ENCODE assay signal across 16 cellular contexts in genomic region chr18:49206717-49207116, GRCh38.
DNase-seq lines count a peak whose midpoint lies in the region; ATAC-seq and TF ChIP-seq lines count a peak whose summit lies in the region.
"Had no signal": no experiment of that assay in that cellular context is flagged by ENCODE, and none has a peak within 500 bp of the region (broad histone marks: within the 10 kb centered on the region; RNA-seq: fewer than 3 reads in every experiment).

No MANE protein-coding gene starts in this region.

- peak overlapping the region; percentile 13 for H3K4me2 ChIP-seq in GM23248 (ENCODE audit: unreplicated experiment)

- in situ Hi-C loops in GM23248 (cut with MboI), result no loop called here

- TF ChIP-seq CTCF in fibroblast of the aortic adventitia (IDR thresholded peaks at IDR 0.05; ENCODE audit: insufficient read depth, low read length) (peak; percentile 27), gastroesophageal sphincter (IDR thresholded peaks at IDR 0.05) (no peak)

- H3F3A ChIP-seq in GM23248 (ENCODE audit: insufficient read depth), result no peaks in the 10 kb centered on the region

- H3K27me3 ChIP-seq in GM23248 (replicated peaks; ENCODE audit: insufficient read depth) (no peaks in the 10 kb centered on the region), gastroesophageal sphincter (no peaks in the 10 kb centered on the region)

- H3K4me1 Mint-ChIP-seq in T-helper 17 cell, result peaks cover 17% of the 10 kb centered on the region

- peaks cover 12% of the 10 kb centered on the region; the same call in 1 of the 2 replicates for H3K4me1 ChIP-seq in GM23248 (ENCODE audit: insufficient read depth)
- peaks cover 0 to 7% (median 0%) of the 10 kb centered on the region in 3 donors for H3K4me1 ChIP-seq in gastroesophageal sphincter

- H3K79me2 ChIP-seq in GM23248 (ENCODE audit: insufficient read depth), result no peaks in the 10 kb centered on the region

- H3K4me3 ChIP-seq in GM23248 (no peak overlapping the region), fibroblast of the aortic adventitia (ENCODE audit: low read depth, low read length) (no peak overlapping the region), gastroesophageal sphincter (no peak overlapping the region)

- peak; percentile 20 for DNase-seq in AG08395 (ENCODE audit: low spot score)
- DNase-seq in GM23248, result peak; percentile 45
- DNase-seq in T-helper 17 cell, result no peak
- DNase-seq in fibroblast of the aortic adventitia (ENCODE audit: low read depth), result peak; percentile 45
- DNase-seq in DMS53 treated with DMSO at 0.1 percent for 48 hours (lab: John Stamatoyannopoulos, UW; ENCODE audit: unreplicated experiment), result no peak
- DNase-seq in effector CD4-positive, alpha-beta T cell, result no peak
- DNase-seq: activated CD4-positive, CD25-positive, alpha-beta regulatory T cell; activated naive CD4-positive, alpha-beta T cell treated with Interleukin-2 at 50 U/mL for 16 hours; endodermal cell; natural killer cell; NCI-H2081; RPMI8226; stimulated activated CD4-positive, alpha-beta T cell treated with anti-CD3 and anti-CD28 coated beads, Interleukin-15, amount 100 ng/mL, for 24 hours; stimulated activated naive CD4-positive, alpha-beta T cell treated with Interleukin-2 at 50 U/mL for 16 hours had no signal

- no peaks in the 10 kb centered on the region for H3K9me2 ChIP-seq in GM23248 (ENCODE audit: insufficient read depth)

- peaks cover 2% of the 10 kb centered on the region for H3K36me3 Mint-ChIP-seq in T-helper 17 cell (ENCODE audit: low read depth)
- H3K36me3 Mint-ChIP-seq: natural killer cell had no signal

- no peak for TF ChIP-seq POLR2A in gastroesophageal sphincter (IDR thresholded peaks at IDR 0.05)

- peak overlapping the region; percentile 13; the same call in 1 of the 2 replicates for H3K9ac ChIP-seq in GM23248

- TF ChIP-seq EP300 in gastroesophageal sphincter (IDR thresholded peaks at IDR 0.05), result no peak

- H3K27ac ChIP-seq in GM23248 (no peak overlapping the region), gastroesophageal sphincter (no peak overlapping the region)

- H3K27ac Mint-ChIP-seq in T-helper 17 cell, result peak overlapping the region; percentile 63
- H3K27ac Mint-ChIP-seq: endodermal cell, natural killer cell had no signal

- H2AFZ ChIP-seq in GM23248, result no peak overlapping the region

- H4K20me1 ChIP-seq in GM23248 (ENCODE audit: insufficient read depth), result no peaks in the 10 kb centered on the region

- no peaks in the 10 kb centered on the region for H3K27me3 Mint-ChIP-seq in T-helper 17 cell

- H3K36me3 ChIP-seq in GM23248 (ENCODE audit: low read depth), result no peaks in the 10 kb centered on the region
- H3K36me3 ChIP-seq in gastroesophageal sphincter, result no peaks in the 10 kb centered on the region

- ATAC-seq in T-helper 17 cell (no peak), gastroesophageal sphincter (no peak), HG03196 (IDR thresholded peaks at IDR 0.05; ENCODE audit: unreplicated experiment) (no peak)

- H3K4me3 Mint-ChIP-seq in T-helper 17 cell, result peak overlapping the region; percentile 2
- H3K4me3 Mint-ChIP-seq: endodermal cell, natural killer cell had no signal

- H3K9me3 ChIP-seq in GM23248 (ENCODE audit: low read depth) (no peaks in the 10 kb centered on the region), T-helper 17 cell (ENCODE audit: control insufficient read depth, low read length, poor library complexity, severe bottlenecking) (no peaks in the 10 kb centered on the region), gastroesophageal sphincter (no peaks in the 10 kb centered on the region)

Comparison
In these comparisons a context has a peak if more than half of its experiments do, and no peak if none do; other contexts are left out.
1. DNase-seq: peak in AG08395 (single experiment), GM23248 (single experiment) and fibroblast of the aortic adventitia (single experiment); none in T-helper 17 cell (0 of 3), DMS53 treated with DMSO at 0.1 percent for 48 hours (single experiment) and effector CD4-positive, alpha-beta T cell (single experiment).